7 cellular contexts compared by ENCODE assay signal in genomic region chr6:135496805-135497411, GRCh38. TPM values are rescaled to one million over a fixed set of nuclear protein-coding genes. Genes with fewer than 3 reads are reported as not detected.
DNase-seq lines count a peak whose midpoint lies in the region; ATAC-seq and TF ChIP-seq lines count a peak whose summit lies in the region.

No MANE protein-coding gene starts in this region.

- H3K36me3 Mint-ChIP-seq in H9 (ENCODE audit: insufficient read depth in 1 of 3, low read depth in 3 of 3) = peaks cover 0 to 5% (median 0%) of the 10 kb centered on the region in 3 experiments; a peak in 4 of 7 replicates
- peaks cover 6% of the 10 kb centered on the region for H3K36me3 Mint-ChIP-seq in type B pancreatic cell
- H3K36me3 Mint-ChIP-seq in activated T-helper 17 cell treated with anti-CD3 and anti-CD28 coated beads, Interleukin-2, amount 50 U/mL, for 72 hours (ENCODE audit: low read depth) = peaks cover 33% of the 10 kb centered on the region

- H3K4me3 ChIP-seq in hepatocyte (peak overlapping the region; percentile 67), stomach (peak overlapping the region; percentile 60 to 74 (median 68))

- POLR2A ChIA-PET in RWPE1 (lab: Yijun Ruan, JAX; ENCODE audit: low non-redundant PET) = no interaction called here

- H2AK5ac ChIP-seq in H9 (ENCODE audit: insufficient read length, low read length) = no peak overlapping the region

- H2AFZ ChIP-seq in H9 (ENCODE audit: low read length) (no peak overlapping the region), hepatocyte (peak overlapping the region; percentile 70)

- no peak overlapping the region for H2BK12ac ChIP-seq in H9 (ENCODE audit: insufficient read length, low read depth, low read length)

- no peak overlapping the region for H3K23ac ChIP-seq in H9 (ENCODE audit: insufficient read length, low read depth, low read length)

- H3K9me3 ChIP-seq in H9 (ENCODE audit: control insufficient read depth, low read depth, low read length) (no peaks in the 10 kb centered on the region), hepatocyte (ENCODE audit: low read depth) (no peaks in the 10 kb centered on the region), stomach (no peaks in the 10 kb centered on the region)

- no peak overlapping the region for H2BK120ac ChIP-seq in H9 (ENCODE audit: low read depth, low read length, poor library complexity, severe bottlenecking)

- peaks cover 6% of the 10 kb centered on the region for H3K23me2 ChIP-seq in H9 (ENCODE audit: insufficient read length, low read depth, low read length, poor library complexity, severe bottlenecking)

- peak overlapping the region; percentile 88 for H3K18ac ChIP-seq in H9 (ENCODE audit: insufficient read length, low read depth, low read length)

- no peak for TF ChIP-seq EP300 in stomach (IDR thresholded peaks at IDR 0.05)

- no peak overlapping the region; the same call in 1 of the 2 replicates for H2BK15ac ChIP-seq in H9 (ENCODE audit: low read depth, low read length)

- H2BK20ac ChIP-seq in H9 (ENCODE audit: low read depth, low read length, poor library complexity, severe bottlenecking) = no peak overlapping the region

- H3K4me3 Mint-ChIP-seq in H9 = no peak overlapping the region
- H3K4me3 Mint-ChIP-seq in type B pancreatic cell = no peak overlapping the region
- H3K4me3 Mint-ChIP-seq in activated T-helper 17 cell treated with anti-CD3 and anti-CD28 coated beads, Interleukin-2, amount 50 U/mL, for 72 hours = no peak overlapping the region

- H3K4me1 Mint-ChIP-seq in H9 = peaks cover 6 to 9% of the 10 kb centered on the region in 2 experiments; a peak in 2 of 4 replicates
- H3K4me1 Mint-ChIP-seq in type B pancreatic cell (ENCODE audit: unreplicated experiment) = no peaks in the 10 kb centered on the region
- peaks cover 5% of the 10 kb centered on the region for H3K4me1 Mint-ChIP-seq in activated T-helper 17 cell treated with anti-CD3 and anti-CD28 coated beads, Interleukin-2, amount 50 U/mL, for 72 hours

- TF ChIP-seq POLR2A in stomach (IDR thresholded peaks at IDR 0.05) = no peak

- no peak overlapping the region for H3T11ph ChIP-seq in H9 (ENCODE audit: low read length)

- no peaks in the 10 kb centered on the region for H3K27me3 ChIP-seq in H9 (ENCODE audit: insufficient read depth, low read length)
- H3K27me3 ChIP-seq in hepatocyte = no peaks in the 10 kb centered on the region
- H3K27me3 ChIP-seq in stomach = no peaks in the 10 kb centered on the region

- WGBS in H9 (ENCODE audit: extremely low coverage, insufficient read length, low lambda C conversion rate) = no CpG with 5 or more reads among the region's 9 CpGs
- 9% methylated on average over 9 of the region's 9 CpGs for WGBS in hepatocyte (ENCODE audit: low lambda C conversion rate, missing lambda C conversion rate)
- WGBS in stomach, 5 donors = 1 to 4% (median 1%) methylated on average over 9 of the region's 9 CpGs

- H3K4ac ChIP-seq in H9 (ENCODE audit: low read depth, low read length) = no peak overlapping the region; the same call in 1 of the 2 replicates

- H3K4me2 ChIP-seq in H9 (ENCODE audit: insufficient read depth, insufficient read length, low read length) = peak overlapping the region; percentile 59
- H3K4me2 ChIP-seq in hepatocyte = peak overlapping the region; percentile 72

- H4K5ac ChIP-seq in H9 (ENCODE audit: insufficient read length, low read depth, low read length) = no peak overlapping the region

- H3K27me3 Mint-ChIP-seq in H9 (ENCODE audit: low read depth) (no peaks in the 10 kb centered on the region; the same call in 1 of the 2 replicates), type B pancreatic cell (no peaks in the 10 kb centered on the region)
- H3K27me3 Mint-ChIP-seq in activated T-helper 17 cell treated with anti-CD3 and anti-CD28 coated beads, Interleukin-2, amount 50 U/mL, for 72 hours = no peaks in the 10 kb centered on the region

- H4K8ac ChIP-seq in H9 (replicated peaks; ENCODE audit: insufficient read length, low read depth, low read length) = no peak overlapping the region

- no peak for ATAC-seq in activated T-helper 17 cell treated with anti-CD3 and anti-CD28 coated beads, Interleukin-2, amount 50 U/mL, for 72 hours (replicated peaks)

- H3K9me3 Mint-ChIP-seq in H9 = no peaks in the 10 kb centered on the region; a peak in 1 of 5 replicates
- H3K9me3 Mint-ChIP-seq in type B pancreatic cell = no peaks in the 10 kb centered on the region
- no peaks in the 10 kb centered on the region for H3K9me3 Mint-ChIP-seq in activated T-helper 17 cell treated with anti-CD3 and anti-CD28 coated beads, Interleukin-2, amount 50 U/mL, for 72 hours

- no peak for TF ChIP-seq CTCF in H9 (conservative IDR thresholded peaks at IDR 0.05)
- no peak for TF ChIP-seq CTCF in RWPE1 (conservative IDR thresholded peaks at IDR 0.05; ENCODE audit: low read depth)
- no peak for TF ChIP-seq CTCF in hepatocyte (IDR thresholded peaks at IDR 0.05; ENCODE audit: poor library complexity)
- TF ChIP-seq CTCF in stomach (IDR thresholded peaks at IDR 0.05) = no peak
- no peak for TF ChIP-seq CTCF in type B pancreatic cell (conservative IDR thresholded peaks at IDR 0.05)
- TF ChIP-seq CTCF in GM20000 (IDR thresholded peaks at IDR 0.05; ENCODE audit: extremely low read depth, missing control alignments) = no peak

- H3K27ac ChIP-seq in H9 (ENCODE audit: insufficient read length, low read depth, low read length) (no peak overlapping the region), RWPE1 (peak overlapping the region; percentile 95), hepatocyte (peak overlapping the region; percentile 98), stomach (peak overlapping the region; percentile 92 to 99 (median 97))

- no peaks in the 10 kb centered on the region for H3K36me3 ChIP-seq in hepatocyte (replicated peaks; ENCODE audit: insufficient read depth, low read depth)
- H3K36me3 ChIP-seq in stomach = peaks cover 0 to 8% (median 0%) of the 10 kb centered on the region in 4 donors

- H3K79me2 ChIP-seq in H9 (ENCODE audit: insufficient read depth, low read length) (no peaks in the 10 kb centered on the region), hepatocyte (peaks cover 19% of the 10 kb centered on the region)

- H3K9ac ChIP-seq in H9 (ENCODE audit: extremely low read depth, insufficient read length, low read length) = peak overlapping the region; percentile 73

- peak overlapping the region in 2 of 3 experiments; percentile 28 to 68; a peak in 3 of 7 replicates for H3K27ac Mint-ChIP-seq in H9
- no peak overlapping the region for H3K27ac Mint-ChIP-seq in type B pancreatic cell
- no peak overlapping the region for H3K27ac Mint-ChIP-seq in activated T-helper 17 cell treated with anti-CD3 and anti-CD28 coated beads, Interleukin-2, amount 50 U/mL, for 72 hours

- DNase-seq in H9 (no peak), RWPE1 (ENCODE audit: low spot score) (no peak), hepatocyte (ENCODE audit: low spot score) (no peak), stomach (no peak), type B pancreatic cell (ENCODE audit: extremely low spot score, unreplicated experiment) (no peak), GM20000 (ENCODE audit: low spot score) (no peak)

- H4K20me1 ChIP-seq in H9 (ENCODE audit: control insufficient read depth, insufficient read depth, insufficient read length) = no peaks in the 10 kb centered on the region
- no peaks in the 10 kb centered on the region for H4K20me1 ChIP-seq in hepatocyte (ENCODE audit: insufficient read depth, poor library complexity, severe bottlenecking)

- H4K91ac ChIP-seq in H9 (ENCODE audit: insufficient read length, low read depth, low read length) = no peak overlapping the region

- intact Hi-C loops in stomach (cut with DNase I; ENCODE audit: low total_unique reads) = no loop called here

- H3K4me1 ChIP-seq in H9 (ENCODE audit: insufficient read depth, low read length) (no peaks in the 10 kb centered on the region), hepatocyte (ENCODE audit: insufficient read depth) (peaks cover 8% of the 10 kb centered on the region), stomach (peaks cover 5 to 37% (median 22%) of the 10 kb centered on the region in 4 donors)

- CTCF ChIA-PET in RWPE1 (lab: Yijun Ruan, JAX) = no interaction called here

- no peaks in the 10 kb centered on the region for H3K9me2 ChIP-seq in hepatocyte (replicated peaks; ENCODE audit: insufficient read depth)

- no peaks in the 10 kb centered on the region for H3K79me1 ChIP-seq in H9 (ENCODE audit: insufficient read depth, low read depth, low read length, poor library complexity, severe bottlenecking)

- H3K14ac ChIP-seq in H9 (ENCODE audit: insufficient read depth, low read length) = peak overlapping the region; percentile 91

- no peak overlapping the region for H3K56ac ChIP-seq in H9 (ENCODE audit: insufficient read length, low read depth, low read length)

- no peak overlapping the region for H2BK5ac ChIP-seq in H9 (ENCODE audit: insufficient read length, low read length)

RNA-seq across cellular contexts. Expression of gene AHI1, which starts 0.6 kb away (rescaled TPM):
- total RNA-seq in H9 (2021) = 7.8 and 9.9 TPM in 2 replicates
- 14.8 and 15.1 TPM in 2 replicates for total RNA-seq in hepatocyte
- polyA plus RNA-seq in hepatocyte = 21.5 and 29.1 TPM in 2 replicates
- total RNA-seq in stomach = 10 to 100 TPM; 36.5 to 89.9 (median 71.3) TPM
- 10 to 100 TPM in 1 of 3 donors, 1 to 10 TPM in 2; 3.7 to 10.3 (median 5.2) TPM for polyA plus RNA-seq in stomach
- total RNA-seq in type B pancreatic cell (ENCODE audit: low replicate concordance) = 20.2 and 23.2 TPM in 2 replicates
- 10 to 100 TPM; 24.2 to 29.7 TPM for total RNA-seq in activated T-helper 17 cell treated with anti-CD3 and anti-CD28 coated beads, Interleukin-2, amount 50 U/mL, for 72 hours

Comparison
In these comparisons a context has a peak if more than half of its experiments do, and no peak if none do; other contexts are left out.
1. H3K27ac Mint-ChIP-seq: peak in H9 (2 of 3); none in type B pancreatic cell (single experiment) and activated T-helper 17 cell treated with anti-CD3 and anti-CD28 coated beads, Interleukin-2, amount 50 U/mL, for 72 hours (single experiment).